Comparison of ENCODE assay signal across 18 cellular contexts in the genomic region with DNA sequence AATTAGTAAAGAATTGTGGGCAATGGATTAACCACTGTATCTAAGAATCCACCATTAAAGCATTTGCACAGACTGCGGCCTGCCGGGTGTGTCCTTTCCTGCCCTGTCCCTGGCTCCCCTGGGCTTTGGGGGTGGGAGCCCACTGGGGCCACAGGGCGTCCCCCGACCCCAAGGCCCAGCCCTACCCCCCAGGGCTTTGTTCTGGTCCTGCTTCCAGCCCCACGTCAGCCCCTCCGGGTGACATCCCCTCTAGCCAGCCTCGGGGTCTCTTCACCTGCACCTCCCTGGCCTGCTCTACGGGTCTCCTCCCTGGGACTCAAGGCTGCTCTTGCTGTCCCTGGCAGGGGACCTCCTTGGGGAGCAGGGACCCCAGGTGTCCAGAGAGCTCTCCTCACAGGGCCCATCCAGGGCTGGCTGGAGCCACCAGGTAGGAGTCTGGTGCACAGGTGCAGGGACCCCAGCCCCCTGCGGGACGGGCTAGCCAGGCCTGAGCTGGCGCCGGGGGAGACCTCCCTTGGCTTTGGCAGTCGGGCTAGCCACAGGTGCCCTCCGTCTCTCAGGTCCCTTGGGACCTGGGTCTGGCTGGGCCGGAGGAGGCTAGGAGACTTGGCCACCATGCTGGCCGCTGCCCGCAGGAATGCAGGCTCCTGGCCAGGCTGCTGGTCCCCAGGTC.
"Had no signal": no experiment of that assay in that cellular context is flagged by ENCODE, and none has a peak within 500 bp of the region (broad histone marks: within the 10 kb centered on the region; RNA-seq: fewer than 3 reads in every experiment).

No MANE protein-coding gene starts in this region.

- H3K27me3 ChIP-seq: thyroid gland had no signal

- H3K27ac Mint-ChIP-seq: activated CD4-positive, alpha-beta T cell treated with anti-CD3 and anti-CD28 coated beads, Interleukin-2, amount 10 ng/mL, durations not matched to agents 24 days and 14 days; dendritic cell treated with granulocyte-macrophage colony-stimulating factor and Interleukin-4, amounts not matched to agents 40 ng/mL and 50 ng/mL, for 4 days; stimulated activated effector memory CD8-positive, alpha-beta T cell treated with anti-CD3 and anti-CD28 coated beads, Interleukin-12 subunit alpha, Interleukin-12 subunit beta, amount 100 ng/mL, for 72 hours had no signal

- H3K9me3 Mint-ChIP-seq: activated CD4-positive, alpha-beta T cell treated with anti-CD3 and anti-CD28 coated beads, Interleukin-2, amount 10 ng/mL, durations not matched to agents 24 days and 14 days; activated T-cell treated with anti-CD3 and anti-CD28 coated beads, Interleukin-2, amount 50 U/mL, for 72 hours; dendritic cell treated with granulocyte-macrophage colony-stimulating factor and Interleukin-4, amounts not matched to agents 40 ng/mL and 50 ng/mL, for 4 days; immature natural killer cell; stimulated activated effector memory CD8-positive, alpha-beta T cell treated with anti-CD3 and anti-CD28 coated beads, Interleukin-12 subunit alpha, Interleukin-12 subunit beta, amount 100 ng/mL, for 72 hours had no signal

- H3K27ac ChIP-seq: sigmoid colon, thyroid gland had no signal

- ATAC-seq: stimulated activated effector memory CD8-positive, alpha-beta T cell treated with anti-CD3 and anti-CD28 coated beads, Interleukin-12 subunit alpha, Interleukin-12 subunit beta, amount 100 ng/mL, for 72 hours had no signal

- H3K4me3 Mint-ChIP-seq: activated CD4-positive, alpha-beta T cell treated with anti-CD3 and anti-CD28 coated beads, Interleukin-2, amount 10 ng/mL, durations not matched to agents 24 days and 14 days; activated naive CD8-positive, alpha-beta T cell; activated T-cell treated with anti-CD3 and anti-CD28 coated beads, Interleukin-2, amount 50 U/mL, for 72 hours; dendritic cell treated with granulocyte-macrophage colony-stimulating factor and Interleukin-4, amounts not matched to agents 40 ng/mL and 50 ng/mL, for 4 days; immature natural killer cell; stimulated activated effector memory CD8-positive, alpha-beta T cell treated with anti-CD3 and anti-CD28 coated beads, Interleukin-12 subunit alpha, Interleukin-12 subunit beta, amount 100 ng/mL, for 72 hours had no signal

- H3K36me3 Mint-ChIP-seq: activated naive CD8-positive, alpha-beta T cell had no signal

- H3K4me3 ChIP-seq: esophagus squamous epithelium, mucosa of descending colon, sigmoid colon, thyroid gland had no signal

- H3K9me3 ChIP-seq: mucosa of descending colon, thyroid gland had no signal

- DNase-seq: activated CD4-positive, alpha-beta T cell treated with anti-CD3 and anti-CD28 coated beads, Interleukin-2, amount 10 ng/mL, durations not matched to agents 24 days and 14 days; activated CD8-positive, alpha-beta memory T cell treated with anti-CD3 and anti-CD28 coated beads, Interleukin-2, amount 50 U/mL, for 4 hours; activated effector memory CD4-positive, alpha-beta T cell treated with anti-CD3 and anti-CD28 coated beads, Interleukin-2, amount 50 U/mL, for 16 hours; activated T-cell treated with anti-CD3 and anti-CD28 coated beads, Interleukin-2, amount 50 U/mL, for 72 hours; effector memory CD4-positive, alpha-beta T cell; esophagus squamous epithelium; immature natural killer cell; mesenchymal stem cell; mucosa of descending colon; naive B cell; nucleus accumbens; sigmoid colon; stimulated activated CD4-positive, alpha-beta T cell treated with anti-CD3 and anti-CD28 coated beads, Interleukin-4, amount 100 ng/mL, for 24 hours; T-helper 9 cell; thyroid gland had no signal
